Comparison of ENCODE assay signal across 1 cellular context in genomic region chr19:4954320-4955149, GRCh38.
A peak's percentile ranks its signal among the peaks of the same experiment; 100 is the strongest.
TF ChIP-seq lines count a peak whose summit lies in the region.

No MANE protein-coding gene starts in this region.

TF ChIP-seq in K562, 482 proteins besides CTCF, POLR2A, EP300 and RAD21:
- 0 out of 2 replicates have a peak, but pooled peaks have one; percentile 18 for TF ChIP-seq POLR2G (IDR thresholded peaks at IDR 0.05; ENCODE audit: low read depth, low read length)
